ENCODE assay signal across 8 cellular contexts in the genomic region with DNA sequence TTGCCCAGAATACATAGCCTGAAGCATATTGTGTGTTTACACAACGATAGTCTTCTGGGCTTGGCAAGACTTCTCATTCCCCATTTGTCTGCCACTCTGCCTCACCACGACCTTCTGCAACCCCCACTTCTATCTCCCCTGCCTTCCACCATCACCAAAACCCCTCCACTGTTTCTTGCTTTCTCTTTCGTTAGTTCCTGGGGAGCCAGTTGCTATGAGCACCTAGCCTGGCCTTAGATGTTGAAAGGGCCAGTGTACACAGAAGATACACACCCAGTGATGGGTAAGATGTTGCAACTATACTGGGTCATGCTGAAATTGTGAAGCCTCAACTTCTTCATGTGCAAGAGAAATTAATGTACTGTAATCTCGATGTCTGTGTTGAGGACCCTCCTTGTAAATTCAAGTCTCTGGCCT. TPM values are rescaled to one million over a fixed set of nuclear protein-coding genes. Genes with fewer than 3 reads are reported as not detected.
DNase-seq lines count a peak whose midpoint lies in the region; ATAC-seq and TF ChIP-seq lines count a peak whose summit lies in the region.

No MANE protein-coding gene starts in this region.

- no peak for TF ChIP-seq CTCF in lower lobe of right lung (IDR thresholded peaks at IDR 0.05)
- no peak for TF ChIP-seq CTCF in ovary (IDR thresholded peaks at IDR 0.05)

- intact Hi-C loops in lower lobe of right lung (cut with DNase I): loop anchor here (10.0 kb wide), 1 partner anchor 54 kb away; the partner anchor contains the start of gene UBLCP1
- intact Hi-C loops in ovary (cut with DNase I): no loop called here
- intact Hi-C loops in left ventricle myocardium superior (cut with micrococcal nuclease): loop anchor here (5.0 kb wide), 1 partner anchor 52 kb away; the partner anchor contains the start of gene UBLCP1

- H3K36me3 ChIP-seq in CD4-positive, CD25-positive, alpha-beta regulatory T cell (ENCODE audit: control insufficient read depth, insufficient read depth, low read length): no peaks in the 10 kb centered on the region
- H3K36me3 ChIP-seq in HUES64 (ENCODE audit: insufficient read depth, low read length) (no peaks in the 10 kb centered on the region), lower lobe of right lung (no peaks in the 10 kb centered on the region), ovary (no peaks in the 10 kb centered on the region)

- H3K27me3 Mint-ChIP-seq in CD4-positive, CD25-positive, alpha-beta regulatory T cell: peaks cover 8% of the 10 kb centered on the region

- no peaks in the 10 kb centered on the region for H3K36me3 Mint-ChIP-seq in CD4-positive, CD25-positive, alpha-beta regulatory T cell

- peak overlapping the region; percentile 87 to 96 (median 94) for H3K4me3 Mint-ChIP-seq in CD4-positive, CD25-positive, alpha-beta regulatory T cell

- H3K9me3 Mint-ChIP-seq in CD4-positive, CD25-positive, alpha-beta regulatory T cell: no peaks in the 10 kb centered on the region

- no peak for TF ChIP-seq POLR2A in ovary (IDR thresholded peaks at IDR 0.05)

- H3K9ac ChIP-seq in HUES64 (ENCODE audit: low read depth, low read length): no peak overlapping the region

- H3K4me1 Mint-ChIP-seq in CD4-positive, CD25-positive, alpha-beta regulatory T cell: peaks cover 26 to 38% (median 30%) of the 10 kb centered on the region in 4 donors

- peak overlapping the region; percentile 92 to 98 (median 95) for H3K27ac Mint-ChIP-seq in CD4-positive, CD25-positive, alpha-beta regulatory T cell

- ATAC-seq in CD4-positive, CD25-positive, alpha-beta regulatory T cell (ENCODE audit: low read depth in 2 of 2): no peak
- ATAC-seq in lower lobe of right lung (peak; percentile 11 to 42), HG02588 (IDR thresholded peaks at IDR 0.05; ENCODE audit: unreplicated experiment) (no peak), GM18867 (IDR thresholded peaks at IDR 0.05; ENCODE audit: unreplicated experiment) (no peak), left ventricle myocardium superior (no peak)

- WGBS in HUES64: 73% methylated on average over 4 of the region's 4 CpGs
- 73 to 80% (median 78%) methylated on average over 4 of the region's 4 CpGs for WGBS in ovary, 3 donors

- H3K9me3 ChIP-seq in CD4-positive, CD25-positive, alpha-beta regulatory T cell (ENCODE audit: control insufficient read depth in 2 of 2, low read length in 2 of 2): no peaks in the 10 kb centered on the region
- H3K9me3 ChIP-seq in HUES64 (ENCODE audit: insufficient read depth, low read depth, low read length): no peaks in the 10 kb centered on the region
- no peaks in the 10 kb centered on the region for H3K9me3 ChIP-seq in lower lobe of right lung
- H3K9me3 ChIP-seq in ovary: no peaks in the 10 kb centered on the region

- TF ChIP-seq EP300 in ovary (IDR thresholded peaks at IDR 0.05): no peak

- peak overlapping the region; percentile 80 for H3K27ac ChIP-seq in CD4-positive, CD25-positive, alpha-beta regulatory T cell (ENCODE audit: insufficient read depth, low read length, poor library complexity, severe bottlenecking)
- no peak overlapping the region for H3K27ac ChIP-seq in HUES64 (ENCODE audit: low read depth, low read length)
- peak overlapping the region; percentile 93 for H3K27ac ChIP-seq in lower lobe of right lung
- H3K27ac ChIP-seq in ovary: no peak overlapping the region

- H3K27me3 ChIP-seq in CD4-positive, CD25-positive, alpha-beta regulatory T cell (ENCODE audit: control insufficient read depth, insufficient read depth, low read length): no peaks in the 10 kb centered on the region
- H3K27me3 ChIP-seq in HUES64 (ENCODE audit: insufficient read depth, low read length) (peaks cover 16% of the 10 kb centered on the region), lower lobe of right lung (ENCODE audit: low read depth) (no peaks in the 10 kb centered on the region), ovary (no peaks in the 10 kb centered on the region)

- H3K4me3 ChIP-seq in CD4-positive, CD25-positive, alpha-beta regulatory T cell (ENCODE audit: low read depth, low read length): peak overlapping the region; percentile 86
- peak overlapping the region; percentile 76 for H3K4me3 ChIP-seq in HUES64 (ENCODE audit: low read length)
- H3K4me3 ChIP-seq in lower lobe of right lung: peak overlapping the region; percentile 84
- H3K4me3 ChIP-seq in ovary: no peak overlapping the region

- H3K4me1 ChIP-seq in CD4-positive, CD25-positive, alpha-beta regulatory T cell (ENCODE audit: control insufficient read depth, insufficient read depth, low read length, poor library complexity, severe bottlenecking): peaks cover 32% of the 10 kb centered on the region
- H3K4me1 ChIP-seq in HUES64 (ENCODE audit: insufficient read depth, low read length): peaks cover 25% of the 10 kb centered on the region
- peaks cover 37% of the 10 kb centered on the region for H3K4me1 ChIP-seq in lower lobe of right lung
- no peaks in the 10 kb centered on the region for H3K4me1 ChIP-seq in ovary (ENCODE audit: insufficient read depth)

- peak in 1 of 3 donors; percentile 31 for DNase-seq in CD4-positive, CD25-positive, alpha-beta regulatory T cell
- peak; percentile 27 to 31 for DNase-seq in activated T-cell treated with anti-CD3 and anti-CD28 coated beads, Interleukin-2, amount 50 U/mL, for 48 hours
- DNase-seq in lower lobe of right lung (no peak), ovary (no peak), left ventricle myocardium superior (no peak)

RNA-seq across cellular contexts. Expression of gene RNF145, which starts 1.0 kb away (rescaled TPM):
- 67.9 TPM for total RNA-seq in CD4-positive, CD25-positive, alpha-beta regulatory T cell
- polyA plus RNA-seq in CD4-positive, CD25-positive, alpha-beta regulatory T cell: 10 to 100 TPM in 3 of 4 donors, 1 to 10 TPM in 1; 8.8 to 12.6 (median 11.2) TPM
- polyA plus RNA-seq in HUES64 (2013, experiment 1 of 2): 62.8 TPM
- 61.9 TPM for polyA plus RNA-seq in HUES64 (2013, experiment 2 of 2)
- 221 TPM for total RNA-seq in lower lobe of right lung
- 10 to 100 TPM; 42.0 to 66.4 (median 53.4) TPM for total RNA-seq in ovary
- polyA plus RNA-seq in ovary: 10 to 100 TPM; 39.0 to 62.6 TPM
- total RNA-seq in left ventricle myocardium superior: 23.3 TPM

RNA-seq across cellular contexts. Expression of gene UBLCP1, which starts 52.8 kb away (rescaled TPM):
- total RNA-seq in CD4-positive, CD25-positive, alpha-beta regulatory T cell: 20.5 TPM
- 10 to 100 TPM; 52.8 to 66.1 (median 60.2) TPM for polyA plus RNA-seq in CD4-positive, CD25-positive, alpha-beta regulatory T cell
- polyA plus RNA-seq in HUES64 (2013, experiment 1 of 2): 44.3 TPM
- polyA plus RNA-seq in HUES64 (2013, experiment 2 of 2): 49.8 TPM
- total RNA-seq in lower lobe of right lung (28.9 TPM), ovary (10 to 100 TPM; 16.2 to 32.3 (median 26.0) TPM), left ventricle myocardium superior (13.8 TPM)
- 10 to 100 TPM; 15.0 to 15.2 TPM for polyA plus RNA-seq in ovary

Comparison
In these comparisons a context has a peak if more than half of its experiments do, and no peak if none do; other contexts are left out.
1. ATAC-seq: peak in lower lobe of right lung (2 of 2); none in CD4-positive, CD25-positive, alpha-beta regulatory T cell (0 of 2), HG02588 (single experiment), GM18867 (single experiment) and left ventricle myocardium superior (single experiment).
2. DNase-seq: peak in activated T-cell treated with anti-CD3 and anti-CD28 coated beads, Interleukin-2, amount 50 U/mL, for 48 hours (2 of 2); none in lower lobe of right lung (single experiment), ovary (0 of 5) and left ventricle myocardium superior (single experiment).
3. H3K27ac ChIP-seq: peak in CD4-positive, CD25-positive, alpha-beta regulatory T cell (single experiment) and lower lobe of right lung (single experiment); none in HUES64 (single experiment) and ovary (0 of 2).
4. intact Hi-C loops: an anchor here in lower lobe of right lung (10.0 kb wide) and left ventricle myocardium superior (5.0 kb wide); none called in ovary.